Comparison of ENCODE assay signal across 8 cellular contexts in the genomic region with DNA sequence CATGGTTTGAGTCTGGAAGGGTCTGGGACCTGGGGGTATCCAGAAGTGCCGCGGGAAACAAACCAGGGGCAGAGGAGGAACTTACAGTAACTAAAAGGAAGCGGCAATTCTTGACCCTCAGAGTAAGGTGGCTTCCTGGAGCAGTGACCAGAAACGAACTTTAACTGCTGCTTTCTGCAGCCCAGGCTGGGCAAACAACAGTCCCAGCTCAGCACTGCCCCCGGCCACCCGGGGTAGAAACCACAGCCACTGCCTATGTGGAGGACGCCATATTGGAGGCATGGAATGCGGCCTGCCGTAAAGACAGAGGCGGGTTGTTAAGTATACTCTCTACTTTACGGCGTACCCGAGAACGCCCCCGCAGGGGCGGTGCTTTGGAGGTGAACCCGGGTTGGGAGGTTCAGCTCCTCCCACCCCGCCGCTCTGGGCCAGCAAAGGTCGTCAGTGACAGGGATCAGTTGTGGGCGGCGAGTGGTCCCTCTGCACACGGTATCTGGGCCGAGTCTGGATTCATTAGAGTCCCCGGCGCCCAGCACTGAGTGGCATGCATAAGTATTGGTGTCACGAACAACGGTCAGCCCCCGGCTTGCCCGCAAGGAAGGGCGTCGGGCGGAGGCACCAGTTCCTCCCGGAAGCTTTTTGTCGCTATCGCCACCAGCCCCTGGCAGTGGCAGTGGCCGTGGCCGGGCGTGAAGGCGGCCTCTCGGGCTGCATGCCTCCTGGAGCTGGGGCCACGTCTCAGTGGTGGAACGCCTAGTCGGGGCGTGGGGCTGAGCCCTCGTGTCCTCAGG. TPM values are rescaled to one million over a fixed set of nuclear protein-coding genes. Genes with fewer than 3 reads are reported as not detected.
DNase-seq lines count a peak whose midpoint lies in the region; ATAC-seq and TF ChIP-seq lines count a peak whose summit lies in the region.

A gene with protein sequence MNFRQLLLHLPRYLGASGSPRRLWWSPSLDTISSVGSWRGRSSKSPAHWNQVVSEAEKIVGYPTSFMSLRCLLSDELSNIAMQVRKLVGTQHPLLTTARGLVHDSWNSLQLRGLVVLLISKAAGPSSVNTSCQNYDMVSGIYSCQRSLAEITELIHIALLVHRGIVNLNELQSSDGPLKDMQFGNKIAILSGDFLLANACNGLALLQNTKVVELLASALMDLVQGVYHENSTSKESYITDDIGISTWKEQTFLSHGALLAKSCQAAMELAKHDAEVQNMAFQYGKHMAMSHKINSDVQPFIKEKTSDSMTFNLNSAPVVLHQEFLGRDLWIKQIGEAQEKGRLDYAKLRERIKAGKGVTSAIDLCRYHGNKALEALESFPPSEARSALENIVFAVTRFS (minus strand): TSS at position 282 of the 791 bp plus-strand sequence. CDS start 279 bp downstream, at position 3.

- peaks cover 12 to 38% (median 18%) of the 10 kb centered on the region in 4 donors for H3K4me1 Mint-ChIP-seq in CD4-positive, alpha-beta memory T cell

- no peaks in the 10 kb centered on the region for H3K9me3 ChIP-seq in CD4-positive, alpha-beta memory T cell (ENCODE audit: control insufficient read depth in 1 of 2, low read length in 2 of 2)
- H3K9me3 ChIP-seq in right lobe of liver: no peaks in the 10 kb centered on the region

- peak; percentile 93 for TF ChIP-seq POLR2A in right lobe of liver (IDR thresholded peaks at IDR 0.05)

- ATAC-seq in GM19438 (IDR thresholded peaks at IDR 0.05; ENCODE audit: low read depth, unreplicated experiment): peak; percentile 93
- peak; percentile 92 for ATAC-seq in HG03575 (IDR thresholded peaks at IDR 0.05; ENCODE audit: extremely low read depth, insufficient number of reproducible peaks, low FRiP score, unreplicated experiment)
- ATAC-seq in right lobe of liver: peak; percentile 98 to 99 (median 98)

- intact Hi-C loops in CD4-positive, alpha-beta memory T cell (cut with micrococcal nuclease): loop anchor here (1.0 to 10.0 kb wide), 8 partner anchors 31 to 1135 kb away; a partner anchor contains a TSS
- intact Hi-C loops in dorsolateral prefrontal cortex (cut with DNase I): loop anchor here (1.0 to 10.0 kb wide), 3 partner anchors 29 to 145 kb away; no protein-coding TSS in a partner anchor
- intact Hi-C loops in right lobe of liver (cut with DNase I): no loop called here

- no peaks in the 10 kb centered on the region for H3K9me3 Mint-ChIP-seq in CD4-positive, alpha-beta memory T cell

- H3K36me3 ChIP-seq in CD4-positive, alpha-beta memory T cell (ENCODE audit: insufficient read depth, low read length): no peaks in the 10 kb centered on the region
- H3K36me3 ChIP-seq in right lobe of liver: no peaks in the 10 kb centered on the region

- peaks cover 7 to 10% of the 10 kb centered on the region in 2 donors for H3K36me3 Mint-ChIP-seq in CD4-positive, alpha-beta memory T cell

- TF ChIP-seq CTCF in dorsolateral prefrontal cortex (IDR thresholded peaks at IDR 0.05 in 54 of 56, conservative IDR thresholded peaks at IDR 0.05 in 2 of 56; ENCODE audit: low read depth in 1 of 56, partially characterized antibody in 56 of 56) (peak in 54 of 56 donors; percentile 24 to 69 (median 48)), right lobe of liver (IDR thresholded peaks at IDR 0.05) (peak in 3 of 4 donors; percentile 34 to 45 (median 42))

- no peaks in the 10 kb centered on the region for H3K27me3 Mint-ChIP-seq in CD4-positive, alpha-beta memory T cell

- H3K27ac ChIP-seq in CD4-positive, alpha-beta memory T cell (ENCODE audit: low read depth, low read length): peak within 1 kb of the TSS; percentile 86
- H3K27ac ChIP-seq in dorsolateral prefrontal cortex (peak within 1 kb of the TSS; percentile 40 to 98 (median 91)), right lobe of liver (peak within 1 kb of the TSS; percentile 79 to 96 (median 92))

- WGBS in right lobe of liver (ENCODE audit: insufficient coverage, low coverage, low lambda C conversion rate, missing lambda C conversion rate): 0% methylated on average over 12 of the region's 46 CpGs

- peak; percentile 92 to 99 (median 94) for DNase-seq in CD4-positive, alpha-beta memory T cell
- DNase-seq in NCI-H82 (lab: John Stamatoyannopoulos, UW): peak; percentile 99
- DNase-seq in activated CD4-positive, alpha-beta T cell treated with anti-CD3 and anti-CD28 coated beads, Interleukin-2, amount 50 U/mL, for 48 hours: peak; percentile 99 to 100
- peak; percentile 95 to 99 (median 98) for DNase-seq in dorsolateral prefrontal cortex
- peak; percentile 99 to 100 (median 99) for DNase-seq in right lobe of liver
- peak; percentile 98 to 99 for DNase-seq in stimulated activated CD4-positive, alpha-beta T cell treated with anti-CD3 and anti-CD28 coated beads, Interleukin-4, amount 100 ng/mL, for 4 hours

- peak within 1 kb of the TSS; percentile 93 to 100 (median 98) for H3K4me3 Mint-ChIP-seq in CD4-positive, alpha-beta memory T cell

- peak within 1 kb of the TSS; percentile 88 to 92 for H3K4me3 ChIP-seq in CD4-positive, alpha-beta memory T cell (ENCODE audit: low read length in 2 of 2)
- H3K4me3 ChIP-seq in dorsolateral prefrontal cortex: peak within 1 kb of the TSS; percentile 55 to 98 (median 88)
- H3K4me3 ChIP-seq in right lobe of liver: peak within 1 kb of the TSS; percentile 76 to 83 (median 77)

- H3K27me3 ChIP-seq in CD4-positive, alpha-beta memory T cell (ENCODE audit: insufficient read depth, low read length): no peaks in the 10 kb centered on the region
- H3K27me3 ChIP-seq in dorsolateral prefrontal cortex (no peaks in the 10 kb centered on the region), right lobe of liver (no peaks in the 10 kb centered on the region)

- H3K4me1 ChIP-seq in CD4-positive, alpha-beta memory T cell (ENCODE audit: insufficient read depth, low read length): peaks cover 16% of the 10 kb centered on the region
- peaks cover 0 to 17% (median 7%) of the 10 kb centered on the region in 4 donors for H3K4me1 ChIP-seq in right lobe of liver

- CTCF ChIA-PET in CD4-positive, alpha-beta memory T cell (lab: Charles Lee; ENCODE audit: partially characterized antibody): interaction anchor here (0.8 to 1.6 kb wide), 4 partner anchors 14 to 34 kb away, joined by 3 read pairs; no protein-coding TSS in a partner anchor

- peak within 1 kb of the TSS; percentile 87 to 98 (median 97) for H3K27ac Mint-ChIP-seq in CD4-positive, alpha-beta memory T cell

- POLR2A ChIA-PET in CD4-positive, alpha-beta memory T cell (lab: Charles Lee; ENCODE audit: partially characterized antibody): interaction anchor here (0.6 to 3.1 kb wide), 18 partner anchors 11 to 1636 kb away, joined by 3 to 29 read pairs (median 4); a partner anchor contains a TSS

RNA-seq across cellular contexts. Expression of the gene that starts here (rescaled TPM):
- total RNA-seq in CD4-positive, alpha-beta memory T cell: 10 to 100 TPM in 1 of 2 experiments, 1 to 10 TPM in 1; 10.0 to 11.4 TPM
- polyA plus RNA-seq in CD4-positive, alpha-beta memory T cell: 10 to 100 TPM; 13.0 to 14.3 TPM
- total RNA-seq in dorsolateral prefrontal cortex: 10 to 100 TPM in 49 of 120 experiments, 1 to 10 TPM in 71; 6.3 to 14.5 (median 9.7) TPM
- 10 to 100 TPM; 17.0 to 25.1 (median 19.0) TPM for total RNA-seq in right lobe of liver

Comparison
In these comparisons a context has a peak if more than half of its experiments do, and no peak if none do; other contexts are left out.
1. Peak in every context shown above with its lines: DNase-seq, ATAC-seq, H3K4me3 ChIP-seq and H3K27ac ChIP-seq.
2. intact Hi-C loops: an anchor here in CD4-positive, alpha-beta memory T cell (1.0 to 10.0 kb wide) and dorsolateral prefrontal cortex (1.0 to 10.0 kb wide); none called in right lobe of liver.